19 cellular contexts compared by ENCODE assay signal in genomic region chr13:71021810-71022422, GRCh38.
DNase-seq lines count a peak whose midpoint lies in the region; ATAC-seq and TF ChIP-seq lines count a peak whose summit lies in the region.
"Had no signal": no experiment of that assay in that cellular context is flagged by ENCODE, and none has a peak within 500 bp of the region (broad histone marks: within the 10 kb centered on the region; RNA-seq: fewer than 3 reads in every experiment).

No MANE protein-coding gene starts in this region.

- H3K9me3 ChIP-seq in SK-N-SH (no peaks in the 10 kb centered on the region), SU-DHL-6 (ENCODE audit: insufficient read depth, low read length) (peaks cover 6% of the 10 kb centered on the region; the same call in 1 of the 2 replicates)
- H3K9me3 ChIP-seq: psoas muscle had no signal

- POLR2A ChIA-PET in SK-N-SH (lab: Yijun Ruan, JAX) = no interaction called here

- TF ChIP-seq CTCF in SK-N-SH (IDR thresholded peaks at IDR 0.05) = no peak
- no peak for TF ChIP-seq CTCF in SU-DHL-6 (IDR thresholded peaks at IDR 0.05; ENCODE audit: insufficient read depth, low read length, poor library complexity, severe bottlenecking)

- no peak for ATAC-seq in SK-N-SH treated with all-trans-retinoic acid at 6 μM for 48 hours
- ATAC-seq in HG03439 (IDR thresholded peaks at IDR 0.05; ENCODE audit: unreplicated experiment) = peak; percentile 66
- ATAC-seq in stimulated activated naive B cell treated with anti-CD40 and anti-IgM and Interleukin-4, amounts not matched to agents 10 μg/mL and 1 μg/mL and 100 μg/mL, for 72 hours (replicated peaks) = peak; percentile 31 to 59
- no peak for ATAC-seq in HG03108 (IDR thresholded peaks at IDR 0.05; ENCODE audit: unreplicated experiment)
- ATAC-seq: HepG2, psoas muscle had no signal

- H4K20me1 ChIP-seq in SK-N-SH (ENCODE audit: insufficient read depth) (no peaks in the 10 kb centered on the region), SU-DHL-6 (ENCODE audit: low read depth, low read length) (no peaks in the 10 kb centered on the region)

- H3K9ac ChIP-seq in SK-N-SH (no peak overlapping the region), SU-DHL-6 (ENCODE audit: low read length) (no peak overlapping the region)

- no peak for TF ChIP-seq RAD21 in SK-N-SH (IDR thresholded peaks at IDR 0.05; ENCODE audit: low read length)

- DNase-seq in SK-N-SH (no peak), COLO829 (ENCODE audit: low spot score) (no peak)
- DNase-seq in stimulated activated naive B cell treated with anti-CD40 and anti-IgM and Interleukin-4, amounts not matched to agents 10 μg/mL and 1 μg/mL and 100 μg/mL, for 72 hours = no peak
- DNase-seq in activated CD4-positive, CD25-positive, alpha-beta regulatory T cell treated with anti-CD3 and anti-CD28 coated beads, Interleukin-2, amount 50 U/mL, for 72 hours = no peak
- DNase-seq: activated CD4-positive, CD25-positive, alpha-beta regulatory T cell; activated naive CD4-positive, alpha-beta T cell treated with anti-CD3 and anti-CD28 coated beads, Interleukin-2, amount 10 ng/mL, durations not matched to agents 7 days and 5 days; Calu3; GF-D8; MV-4-11; NCI-H345; Peyer's patch; psoas muscle had no signal

- peaks cover 6 to 8% of the 10 kb centered on the region in 2 donors for H3K9me3 Mint-ChIP-seq in stimulated activated naive B cell treated with anti-CD40 and anti-IgM and Interleukin-4, amounts not matched to agents 10 μg/mL and 1 μg/mL and 100 μg/mL, for 72 hours
- H3K9me3 Mint-ChIP-seq: activated naive CD4-positive, alpha-beta T cell treated with anti-CD3 and anti-CD28 coated beads, Interleukin-2, amount 10 ng/mL, durations not matched to agents 7 days and 5 days had no signal

- no peaks in the 10 kb centered on the region for H3K27me3 ChIP-seq in SK-N-SH (ENCODE audit: insufficient read depth)
- no peaks in the 10 kb centered on the region for H3K27me3 ChIP-seq in SU-DHL-6 (ENCODE audit: low read length)
- H3K27me3 ChIP-seq: Peyer's patch had no signal

- no peaks in the 10 kb centered on the region for H3K36me3 ChIP-seq in SK-N-SH (replicated peaks in 1 of 2; ENCODE audit: control insufficient read depth in 1 of 2, insufficient read depth in 2 of 2, low read length in 1 of 2)
- H3K36me3 ChIP-seq in SU-DHL-6 (ENCODE audit: low read length) = no peaks in the 10 kb centered on the region
- H3K36me3 ChIP-seq: Peyer's patch had no signal

- H3K4me1 Mint-ChIP-seq in stimulated activated naive B cell treated with anti-CD40 and anti-IgM and Interleukin-4, amounts not matched to agents 10 μg/mL and 1 μg/mL and 100 μg/mL, for 72 hours = no peaks in the 10 kb centered on the region
- H3K4me1 Mint-ChIP-seq: activated naive CD4-positive, alpha-beta T cell treated with anti-CD3 and anti-CD28 coated beads, Interleukin-2, amount 10 ng/mL, durations not matched to agents 7 days and 5 days; nephron had no signal

- H3K27ac Mint-ChIP-seq in stimulated activated naive B cell treated with anti-CD40 and anti-IgM and Interleukin-4, amounts not matched to agents 10 μg/mL and 1 μg/mL and 100 μg/mL, for 72 hours = no peak overlapping the region
- H3K27ac Mint-ChIP-seq: activated naive CD4-positive, alpha-beta T cell treated with anti-CD3 and anti-CD28 coated beads, Interleukin-2, amount 10 ng/mL, durations not matched to agents 7 days and 5 days; nephron had no signal

- 76% methylated on average over 10 of the region's 10 CpGs for WGBS in SK-N-SH (ENCODE audit: low lambda C conversion rate)

- H3K27ac ChIP-seq in SK-N-SH (ENCODE audit: low read depth in 2 of 2, low read length in 1 of 2) = no peak overlapping the region
- H3K27ac ChIP-seq in SU-DHL-6 (ENCODE audit: low read depth, low read length) = no peak overlapping the region
- H3K27ac ChIP-seq: epithelial cell of prostate, Peyer's patch, psoas muscle had no signal

- no peaks in the 10 kb centered on the region for H3K9me2 ChIP-seq in SK-N-SH
- H3K9me2 ChIP-seq in SU-DHL-6 (replicated peaks; ENCODE audit: insufficient read depth, low read length) = no peaks in the 10 kb centered on the region

- no peak overlapping the region for H3K4me3 ChIP-seq in SK-N-SH (ENCODE audit: low read depth in 2 of 2, low read length in 1 of 2)
- no peak overlapping the region for H3K4me3 ChIP-seq in SU-DHL-6 (ENCODE audit: insufficient read depth, low read length, poor library complexity, severe bottlenecking)
- H3K4me3 ChIP-seq: Peyer's patch, psoas muscle had no signal

- H2AFZ ChIP-seq in SK-N-SH (ENCODE audit: low read depth) = peak overlapping the region; percentile 46; the same call in 1 of the 2 replicates
- peak overlapping the region; percentile 43 for H2AFZ ChIP-seq in SU-DHL-6 (ENCODE audit: low read depth, low read length, severe bottlenecking)

- no peak for TF ChIP-seq EP300 in SK-N-SH (IDR thresholded peaks at IDR 0.05; ENCODE audit: borderline replicate concordance in 1 of 2, low read depth in 1 of 2, low read length in 1 of 2)

- H3K4me1 ChIP-seq in SK-N-SH (ENCODE audit: control insufficient read depth in 1 of 2, insufficient read depth in 2 of 2, low read depth in 1 of 2, low read length in 1 of 2) = peaks cover 0 to 20% of the 10 kb centered on the region in 2 experiments; a peak in 1 of 4 replicates
- H3K4me1 ChIP-seq: Peyer's patch, psoas muscle had no signal

- H3F3A ChIP-seq in SK-N-SH (replicated peaks; ENCODE audit: insufficient read depth) (peaks cover 12% of the 10 kb centered on the region), SU-DHL-6 (ENCODE audit: insufficient read depth) (no peaks in the 10 kb centered on the region)

- no peak overlapping the region for H3K4me2 ChIP-seq in SK-N-SH
- H3K4me2 ChIP-seq in SU-DHL-6 (ENCODE audit: low read depth, low read length, poor library complexity, severe bottlenecking) = no peak overlapping the region

- no peaks in the 10 kb centered on the region for H3K27me3 Mint-ChIP-seq in stimulated activated naive B cell treated with anti-CD40 and anti-IgM and Interleukin-4, amounts not matched to agents 10 μg/mL and 1 μg/mL and 100 μg/mL, for 72 hours
- H3K27me3 Mint-ChIP-seq: activated naive CD4-positive, alpha-beta T cell treated with anti-CD3 and anti-CD28 coated beads, Interleukin-2, amount 10 ng/mL, durations not matched to agents 7 days and 5 days had no signal

- CTCF ChIA-PET in SK-N-SH (lab: Yijun Ruan, JAX) = no interaction called here

- no peak overlapping the region for H3K4me3 Mint-ChIP-seq in stimulated activated naive B cell treated with anti-CD40 and anti-IgM and Interleukin-4, amounts not matched to agents 10 μg/mL and 1 μg/mL and 100 μg/mL, for 72 hours
- H3K4me3 Mint-ChIP-seq: activated naive CD4-positive, alpha-beta T cell treated with anti-CD3 and anti-CD28 coated beads, Interleukin-2, amount 10 ng/mL, durations not matched to agents 7 days and 5 days had no signal

- no peaks in the 10 kb centered on the region for H3K36me3 Mint-ChIP-seq in stimulated activated naive B cell treated with anti-CD40 and anti-IgM and Interleukin-4, amounts not matched to agents 10 μg/mL and 1 μg/mL and 100 μg/mL, for 72 hours
- H3K36me3 Mint-ChIP-seq: activated naive CD4-positive, alpha-beta T cell treated with anti-CD3 and anti-CD28 coated beads, Interleukin-2, amount 10 ng/mL, durations not matched to agents 7 days and 5 days had no signal

- H3K79me2 ChIP-seq in SK-N-SH (ENCODE audit: insufficient read depth) = no peaks in the 10 kb centered on the region
- no peaks in the 10 kb centered on the region for H3K79me2 ChIP-seq in SU-DHL-6 (ENCODE audit: insufficient read depth, low read length)

TF ChIP-seq in SK-N-SH, 30 proteins besides CTCF, POLR2A, EP300 and RAD21 (continues in another document):
- no peak for TF ChIP-seq JUND (IDR thresholded peaks at IDR 0.05)
- no peak for TF ChIP-seq MXI1 (IDR thresholded peaks at IDR 0.05; ENCODE audit: low read depth, low read length)
- TF ChIP-seq USF1 (IDR thresholded peaks at IDR 0.05; ENCODE audit: borderline replicate concordance, low read depth) = no peak
- TF ChIP-seq MAX (IDR thresholded peaks at IDR 0.05; ENCODE audit: low read depth) = no peak

TF ChIP-seq in SK-N-SH treated with all-trans-retinoic acid at 6 μM for 48 hours, 23 proteins besides CTCF, POLR2A, EP300 and RAD21 (continues in another document):
- TF ChIP-seq CSDC2 (CRISPR knock-in tag; IDR thresholded peaks at IDR 0.05) (no peak), ZNF565 (CRISPR knock-in tag; conservative IDR thresholded peaks at IDR 0.05; ENCODE audit: low read depth) (no peak), ZNF8 (CRISPR knock-in tag; IDR thresholded peaks at IDR 0.05) (no peak), ZNF70 (CRISPR knock-in tag; IDR thresholded peaks at IDR 0.05) (no peak), BACH2 (CRISPR knock-in tag; IDR thresholded peaks at IDR 0.05; ENCODE audit: borderline replicate concordance) (no peak), POU6F1 (CRISPR knock-in tag; IDR thresholded peaks at IDR 0.05; ENCODE audit: borderline replicate concordance, low read depth) (no peak), ZFP3 (CRISPR knock-in tag; IDR thresholded peaks at IDR 0.05) (no peak), OSR1 (CRISPR knock-in tag; IDR thresholded peaks at IDR 0.05) (no peak), ARNTL (CRISPR knock-in tag; IDR thresholded peaks at IDR 0.05; ENCODE audit: borderline replicate concordance, low read depth) (no peak), CREB5 (CRISPR knock-in tag; IDR thresholded peaks at IDR 0.05; ENCODE audit: low read depth) (no peak), TCF4 (CRISPR knock-in tag; IDR thresholded peaks at IDR 0.05; ENCODE audit: borderline replicate concordance) (no peak)

Comparison
In these comparisons a context has a peak if more than half of its experiments do, and no peak if none do; other contexts are left out.
1. ATAC-seq: peak in HG03439 (single experiment) and stimulated activated naive B cell treated with anti-CD40 and anti-IgM and Interleukin-4, amounts not matched to agents 10 μg/mL and 1 μg/mL and 100 μg/mL, for 72 hours (2 of 2); none in SK-N-SH treated with all-trans-retinoic acid at 6 μM for 48 hours (single experiment) and HG03108 (single experiment).